ENCODE assay signal across 18 cellular contexts in genomic region chr3:43754316-43754715, GRCh38.
DNase-seq lines count a peak whose midpoint lies in the region; ATAC-seq and TF ChIP-seq lines count a peak whose summit lies in the region.
"Had no signal": no experiment of that assay in that cellular context is flagged by ENCODE, and none has a peak within 500 bp of the region (broad histone marks: within the 10 kb centered on the region; RNA-seq: fewer than 3 reads in every experiment).

No MANE protein-coding gene starts in this region.

- H3K4me3 ChIP-seq in Panc1 (ENCODE audit: low read depth in 2 of 2, low read length in 2 of 2) = no peak overlapping the region
- H3K4me3 ChIP-seq in skeletal muscle satellite cell (ENCODE audit: low read length) = no peak overlapping the region
- H3K4me3 ChIP-seq: breast epithelium, mucosa of descending colon, sigmoid colon had no signal

- H3K36me3 ChIP-seq in Panc1 (ENCODE audit: control insufficient read depth, insufficient read depth, low read length) = no peaks in the 10 kb centered on the region
- H3K36me3 ChIP-seq in skeletal muscle satellite cell (ENCODE audit: insufficient read depth, low read length) = no peaks in the 10 kb centered on the region
- H3K36me3 ChIP-seq: breast epithelium, sigmoid colon had no signal

- no peaks in the 10 kb centered on the region for H3K27me3 ChIP-seq in Panc1 (ENCODE audit: control insufficient read depth, insufficient read depth, low read length)
- H3K27me3 ChIP-seq in skeletal muscle satellite cell (ENCODE audit: control insufficient read depth, insufficient read depth, low read length) = no peaks in the 10 kb centered on the region
- H3K27me3 ChIP-seq: breast epithelium, sigmoid colon had no signal

- BruUV-seq in Panc1 (replicated peaks; lab: Mats Ljungman, UMichigan) = no TSS peak

- in situ Hi-C loops in Panc1 (cut with HindIII; ENCODE audit: low pct_unique_long_range_greater_than_20kb, low sequenced_read_pairs) = no loop called here

- CTCF ChIA-PET in Panc1 (lab: Charles Lee) = no interaction called here

- peak; percentile 60; the same call in 1 of the 2 replicates for ATAC-seq in Panc1
- ATAC-seq: mucosa of descending colon had no signal

- POLR2A ChIA-PET in Panc1 (lab: Charles Lee) = no interaction called here

- H3K9ac ChIP-seq in skeletal muscle satellite cell (ENCODE audit: low read depth, low read length) = peak overlapping the region; percentile 41

- no peak for TF ChIP-seq CTCF in Panc1 (IDR thresholded peaks at IDR 0.05)

- DNase-seq in EL (peak; percentile 72), Panc1 (ENCODE audit: low read depth, low spot score) (no peak), epithelial cell of prostate (ENCODE audit: low read depth, low spot score) (no peak), islet precursor cell (no peak), LoVo (ENCODE audit: low spot score) (no peak), SW480 (ENCODE audit: low spot score) (no peak)
- DNase-seq: activated CD4-positive, alpha-beta T cell treated with anti-CD3 and anti-CD28 coated beads, Interleukin-2, amount 50 U/mL, for 4 hours; hypothalamus; left cardiac atrium; mucosa of descending colon; NCI-H146; NCI-H446 treated with DMSO at 0.1 percent for 48 hours; occipital lobe; sigmoid colon had no signal

- no peaks in the 10 kb centered on the region for H3K9me3 ChIP-seq in Panc1 (ENCODE audit: control insufficient read depth, insufficient read depth, low read depth, low read length)
- H3K9me3 ChIP-seq in skeletal muscle satellite cell (replicated peaks; ENCODE audit: low read length) = no peaks in the 10 kb centered on the region
- H3K9me3 ChIP-seq: breast epithelium, mucosa of descending colon, sigmoid colon had no signal

- no peaks in the 10 kb centered on the region for H3K4me1 ChIP-seq in Panc1 (ENCODE audit: control insufficient read depth, insufficient read depth, low read length)
- peaks cover 51% of the 10 kb centered on the region for H3K4me1 ChIP-seq in skeletal muscle satellite cell (ENCODE audit: control insufficient read depth, insufficient read depth, low read length)
- H3K4me1 ChIP-seq: breast epithelium had no signal

- H3K4me2 ChIP-seq in skeletal muscle satellite cell (ENCODE audit: low read length) = peak overlapping the region; percentile 61

- no peak overlapping the region for H3K27ac ChIP-seq in Panc1 (ENCODE audit: low read length)
- peak overlapping the region; percentile 20 for H3K27ac ChIP-seq in epithelial cell of prostate
- H3K27ac ChIP-seq: breast epithelium, C4-2B, HL-60, sigmoid colon had no signal

- intact Hi-C loops in Panc1 (cut with micrococcal nuclease; ENCODE audit: unreplicated experiment) = no loop called here
